Comparison of ENCODE assay signal across 8 cellular contexts in genomic region chr10:14325325-14325955, GRCh38. TPM values are rescaled to one million over a fixed set of nuclear protein-coding genes. Genes with fewer than 3 reads are reported as not detected.
DNase-seq lines count a peak whose midpoint lies in the region; ATAC-seq and TF ChIP-seq lines count a peak whose summit lies in the region.

No MANE protein-coding gene starts in this region.

- DNase-seq in GM13976 (ENCODE audit: low spot score) (peak; percentile 46), Peyer's patch (peak in 1 of 3 donors; percentile 65), left lobe of liver (ENCODE audit: low spot score) (peak; percentile 54), NCI-H2107 (lab: John Stamatoyannopoulos, UW) (no peak), NCI-H2196 treated with DMSO at 0.1 percent for 48 hours (lab: John Stamatoyannopoulos, UW; ENCODE audit: unreplicated experiment) (no peak)
- peak; percentile 31 for DNase-seq in activated naive CD8-positive, alpha-beta T cell treated with anti-CD3 and anti-CD28 coated beads for 36 hours
- DNase-seq in stimulated activated naive CD4-positive, alpha-beta T cell treated with Interleukin-2 at 50 U/mL for 16 hours (lab: John Stamatoyannopoulos, UW) = peak; percentile 14

- H3K36me3 ChIP-seq in Peyer's patch = no peaks in the 10 kb centered on the region

- TF ChIP-seq CTCF in GM13976 (IDR thresholded peaks at IDR 0.05; ENCODE audit: borderline replicate concordance, control extremely low read depth, extremely low read depth, insufficient read depth, missing control alignments) (peak; percentile 30), Peyer's patch (IDR thresholded peaks at IDR 0.05) (peak in 4 of 6 experiments; percentile 9 to 26 (median 24))

- H3K27me3 Mint-ChIP-seq in activated naive CD8-positive, alpha-beta T cell treated with anti-CD3 and anti-CD28 coated beads for 36 hours = peaks cover 29% of the 10 kb centered on the region

- no peak overlapping the region for H3K27ac Mint-ChIP-seq in activated naive CD8-positive, alpha-beta T cell treated with anti-CD3 and anti-CD28 coated beads for 36 hours

- no peaks in the 10 kb centered on the region for H3K36me3 Mint-ChIP-seq in activated naive CD8-positive, alpha-beta T cell treated with anti-CD3 and anti-CD28 coated beads for 36 hours

- H3K4me3 ChIP-seq in Peyer's patch = no peak overlapping the region

- no peaks in the 10 kb centered on the region for H3K9me3 ChIP-seq in Peyer's patch

- H3K4me1 Mint-ChIP-seq in activated naive CD8-positive, alpha-beta T cell treated with anti-CD3 and anti-CD28 coated beads for 36 hours = peaks cover 5% of the 10 kb centered on the region

- H3K4me1 ChIP-seq in Peyer's patch = no peaks in the 10 kb centered on the region

- in situ Hi-C loops in GM13976 (cut with MboI; ENCODE audit: low sequenced_read_pairs, unreplicated experiment) = no loop called here

- H3K27ac ChIP-seq in Peyer's patch = no peak overlapping the region

- H3K4me3 Mint-ChIP-seq in activated naive CD8-positive, alpha-beta T cell treated with anti-CD3 and anti-CD28 coated beads for 36 hours = no peak overlapping the region

- no peaks in the 10 kb centered on the region for H3K27me3 ChIP-seq in Peyer's patch

- TF ChIP-seq POLR2A in Peyer's patch (IDR thresholded peaks at IDR 0.05) = no peak

- H3K9me3 Mint-ChIP-seq in activated naive CD8-positive, alpha-beta T cell treated with anti-CD3 and anti-CD28 coated beads for 36 hours = no peaks in the 10 kb centered on the region

- peak; percentile 78 for ATAC-seq in left lobe of liver
- no peak for ATAC-seq in GM19324 (IDR thresholded peaks at IDR 0.05; ENCODE audit: low FRiP score, unreplicated experiment)

RNA-seq across cellular contexts. Expression of gene FRMD4A, which starts 5.3 kb away (rescaled TPM):
- 10 to 100 TPM in 1 of 4 donors, 1 to 10 TPM in 3; 3.0 to 47.9 (median 5.9) TPM for total RNA-seq in Peyer's patch
- 1 to 10 TPM; 7.1 to 7.2 TPM for total RNA-seq in activated naive CD8-positive, alpha-beta T cell treated with anti-CD3 and anti-CD28 coated beads for 36 hours
- 13.8 TPM for total RNA-seq in left lobe of liver

Comparison
In these comparisons a context has a peak if more than half of its experiments do, and no peak if none do; other contexts are left out.
1. DNase-seq: peak in GM13976 (single experiment), activated naive CD8-positive, alpha-beta T cell treated with anti-CD3 and anti-CD28 coated beads for 36 hours (single experiment), left lobe of liver (single experiment) and stimulated activated naive CD4-positive, alpha-beta T cell treated with Interleukin-2 at 50 U/mL for 16 hours (single experiment); none in NCI-H2107 (single experiment) and NCI-H2196 treated with DMSO at 0.1 percent for 48 hours (single experiment).